ENCODE assay signal across 30 cellular contexts in the genomic region with DNA sequence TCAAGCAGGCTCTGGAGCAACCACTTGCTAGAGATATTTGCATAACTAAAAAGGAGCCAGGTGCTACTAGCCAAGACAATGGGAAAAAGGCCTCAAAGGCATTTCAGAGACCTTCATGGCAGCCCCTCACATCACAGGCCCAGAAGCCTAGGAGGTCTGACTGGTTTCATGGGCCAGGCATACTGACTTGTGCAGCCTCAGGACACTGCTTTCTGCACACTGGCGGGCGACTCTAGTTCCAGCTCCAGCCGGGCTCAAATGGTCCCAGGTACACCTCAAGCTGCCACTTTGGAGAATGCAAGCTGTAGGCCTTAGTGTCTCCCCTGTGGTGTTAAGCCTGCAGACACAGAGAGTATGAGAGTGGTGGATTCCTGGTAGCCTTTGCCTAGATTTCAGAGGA.
"Had no signal": no experiment of that assay in that cellular context is flagged by ENCODE, and none has a peak within 500 bp of the region (broad histone marks: within the 10 kb centered on the region; RNA-seq: fewer than 3 reads in every experiment).

No MANE protein-coding gene starts in this region.

- H3K4me1 Mint-ChIP-seq: activated CD4-positive, alpha-beta memory T cell treated with anti-CD3 and anti-CD28 coated beads, Interleukin-2, amount 10 ng/mL, durations not matched to agents 7 days and 5 days; activated CD4-positive, alpha-beta T cell treated with anti-CD3 and anti-CD28 coated beads, Interleukin-2, amount 10 ng/mL, durations not matched to agents 7 days and 5 days; activated naive CD4-positive, alpha-beta T cell treated with anti-CD3 and anti-CD28 coated beads, Interleukin-2, amount 50 U/mL, for 24 hours; activated naive CD8-positive, alpha-beta T cell treated with anti-CD3 and anti-CD28 coated beads, Interleukin-2, amount 50 U/mL, for 24 hours; activated T-helper 17 cell treated with anti-CD3 and anti-CD28 coated beads, Interleukin-2, amount 50 U/mL, for 72 hours; natural killer cell; stimulated activated memory B cell treated with anti-CD40 and anti-IgM and Interleukin-4, amounts not matched to agents 10 μg/mL and 1 μg/mL and 100 μg/mL, for 72 hours; stimulated activated naive CD8-positive, alpha-beta T cell treated with anti-CD3 and anti-CD28 coated beads, Interleukin-15, amount 100 ng/mL, for 72 hours had no signal

- ATAC-seq: activated T-cell treated with anti-CD3 and anti-CD28 coated beads, Interleukin-2, amount 50 U/mL, for 4 hours; activated T-helper 17 cell treated with anti-CD3 and anti-CD28 coated beads, Interleukin-2, amount 50 U/mL, for 72 hours; heart right ventricle; left lung; lower lobe of right lung; natural killer cell; right lobe of liver; stimulated activated memory B cell treated with anti-CD40 and anti-IgM and Interleukin-4, amounts not matched to agents 10 μg/mL and 1 μg/mL and 100 μg/mL, for 72 hours; stimulated activated naive CD8-positive, alpha-beta T cell treated with anti-CD3 and anti-CD28 coated beads, Interleukin-15, amount 100 ng/mL, for 72 hours; T-helper 17 cell had no signal

- H3K9me3 ChIP-seq: esophagus squamous epithelium, heart right ventricle, left lung, lower lobe of right lung, neutrophil, ovary, right lobe of liver, thyroid gland had no signal

- H3K9me3 Mint-ChIP-seq: activated CD4-positive, alpha-beta memory T cell treated with anti-CD3 and anti-CD28 coated beads, Interleukin-2, amount 10 ng/mL, durations not matched to agents 7 days and 5 days; activated CD4-positive, alpha-beta T cell treated with anti-CD3 and anti-CD28 coated beads, Interleukin-2, amount 10 ng/mL, durations not matched to agents 7 days and 5 days; activated naive CD4-positive, alpha-beta T cell treated with anti-CD3 and anti-CD28 coated beads, Interleukin-2, amount 50 U/mL, for 24 hours; activated naive CD8-positive, alpha-beta T cell treated with anti-CD3 and anti-CD28 coated beads, Interleukin-2, amount 50 U/mL, for 24 hours; activated T-cell treated with anti-CD3 and anti-CD28 coated beads, Interleukin-2, amount 50 U/mL, for 4 hours; activated T-helper 17 cell treated with anti-CD3 and anti-CD28 coated beads, Interleukin-2, amount 50 U/mL, for 72 hours; stimulated activated memory B cell treated with anti-CD40 and anti-IgM and Interleukin-4, amounts not matched to agents 10 μg/mL and 1 μg/mL and 100 μg/mL, for 72 hours; stimulated activated naive CD8-positive, alpha-beta T cell treated with anti-CD3 and anti-CD28 coated beads, Interleukin-15, amount 100 ng/mL, for 72 hours had no signal

- H3K27ac ChIP-seq: esophagus squamous epithelium, heart right ventricle, left lung, lower lobe of right lung, neutrophil, ovary, right lobe of liver, skin epidermis, thyroid gland, WERI-Rb-1 had no signal

- H3K27ac Mint-ChIP-seq: activated CD4-positive, alpha-beta memory T cell treated with anti-CD3 and anti-CD28 coated beads, Interleukin-2, amount 10 ng/mL, durations not matched to agents 7 days and 5 days; activated CD4-positive, alpha-beta T cell treated with anti-CD3 and anti-CD28 coated beads, Interleukin-2, amount 10 ng/mL, durations not matched to agents 7 days and 5 days; activated naive CD4-positive, alpha-beta T cell treated with anti-CD3 and anti-CD28 coated beads, Interleukin-2, amount 50 U/mL, for 24 hours; activated naive CD8-positive, alpha-beta T cell treated with anti-CD3 and anti-CD28 coated beads, Interleukin-2, amount 50 U/mL, for 24 hours; activated T-helper 17 cell treated with anti-CD3 and anti-CD28 coated beads, Interleukin-2, amount 50 U/mL, for 72 hours; natural killer cell; progenitor cell of endocrine pancreas; stimulated activated memory B cell treated with anti-CD40 and anti-IgM and Interleukin-4, amounts not matched to agents 10 μg/mL and 1 μg/mL and 100 μg/mL, for 72 hours; stimulated activated naive CD8-positive, alpha-beta T cell treated with anti-CD3 and anti-CD28 coated beads, Interleukin-15, amount 100 ng/mL, for 72 hours; T-helper 17 cell had no signal

- H3K36me3 ChIP-seq: esophagus squamous epithelium, heart right ventricle, left lung, lower lobe of right lung, neutrophil, ovary, right lobe of liver, thyroid gland, WERI-Rb-1 had no signal

- DNase-seq: activated CD4-positive, alpha-beta memory T cell treated with anti-CD3 and anti-CD28 coated beads, Interleukin-2, amount 10 ng/mL, durations not matched to agents 7 days and 5 days; activated CD4-positive, alpha-beta T cell treated with anti-CD3 and anti-CD28 coated beads, Interleukin-2, amount 10 ng/mL, durations not matched to agents 7 days and 5 days; activated CD4-positive, CD25-positive, alpha-beta regulatory T cell treated with anti-CD3 and anti-CD28 coated beads, Interleukin-2, amount 50 U/mL, for 72 hours; activated naive CD8-positive, alpha-beta T cell treated with anti-CD3 and anti-CD28 coated beads, Interleukin-2, amount 50 U/mL, for 24 hours; activated T-cell treated with anti-CD3 and anti-CD28 coated beads, Interleukin-2, amount 50 U/mL, for 4 hours; amygdala; caudate nucleus; cortex of kidney; esophagus squamous epithelium; foreskin melanocyte; heart right ventricle; left lung; lower lobe of right lung; mesenchymal stem cell; natural killer cell; ovary; right lobe of liver; stimulated activated CD4-positive, alpha-beta T cell treated with anti-CD3 and anti-CD28 coated beads, Interleukin-4, amount 100 ng/mL, for 24 hours; stimulated activated naive CD8-positive, alpha-beta T cell treated with anti-CD3 and anti-CD28 coated beads, Interleukin-15, amount 100 ng/mL, for 72 hours; substantia nigra; T-helper 17 cell; T1000; thyroid gland; WERI-Rb-1 had no signal

- H3K4me1 ChIP-seq: esophagus squamous epithelium, heart right ventricle, left lung, lower lobe of right lung, right lobe of liver, thyroid gland had no signal

- H3K4me3 ChIP-seq: esophagus squamous epithelium, heart right ventricle, left lung, lower lobe of right lung, ovary, right lobe of liver, skin epidermis, thyroid gland had no signal

- H3K27me3 ChIP-seq: esophagus squamous epithelium, heart right ventricle, left lung, ovary, thyroid gland had no signal

- H3K36me3 Mint-ChIP-seq: activated naive CD4-positive, alpha-beta T cell treated with anti-CD3 and anti-CD28 coated beads, Interleukin-2, amount 50 U/mL, for 24 hours; natural killer cell; stimulated activated memory B cell treated with anti-CD40 and anti-IgM and Interleukin-4, amounts not matched to agents 10 μg/mL and 1 μg/mL and 100 μg/mL, for 72 hours had no signal

- H3K27me3 Mint-ChIP-seq: progenitor cell of endocrine pancreas; stimulated activated naive CD8-positive, alpha-beta T cell treated with anti-CD3 and anti-CD28 coated beads, Interleukin-15, amount 100 ng/mL, for 72 hours had no signal

- H3K4me3 Mint-ChIP-seq: activated CD4-positive, alpha-beta memory T cell treated with anti-CD3 and anti-CD28 coated beads, Interleukin-2, amount 10 ng/mL, durations not matched to agents 7 days and 5 days; activated CD4-positive, alpha-beta T cell treated with anti-CD3 and anti-CD28 coated beads, Interleukin-2, amount 10 ng/mL, durations not matched to agents 7 days and 5 days; activated naive CD4-positive, alpha-beta T cell treated with anti-CD3 and anti-CD28 coated beads, Interleukin-2, amount 50 U/mL, for 24 hours; activated naive CD8-positive, alpha-beta T cell treated with anti-CD3 and anti-CD28 coated beads, Interleukin-2, amount 50 U/mL, for 24 hours; activated T-cell treated with anti-CD3 and anti-CD28 coated beads, Interleukin-2, amount 50 U/mL, for 4 hours; activated T-helper 17 cell treated with anti-CD3 and anti-CD28 coated beads, Interleukin-2, amount 50 U/mL, for 72 hours; natural killer cell; stimulated activated memory B cell treated with anti-CD40 and anti-IgM and Interleukin-4, amounts not matched to agents 10 μg/mL and 1 μg/mL and 100 μg/mL, for 72 hours; stimulated activated naive CD8-positive, alpha-beta T cell treated with anti-CD3 and anti-CD28 coated beads, Interleukin-15, amount 100 ng/mL, for 72 hours; T-helper 17 cell had no signal
